ENCODE assay signal across 1 cellular context in genomic region chr6:32086661-32087573, GRCh38.
TF ChIP-seq lines count a peak whose summit lies in the region.

No MANE protein-coding gene starts in this region.

TF ChIP-seq in HepG2, 621 proteins besides CTCF, POLR2A, EP300 and RAD21:
- no peak for TF ChIP-seq ZNF101 (CRISPR knock-in tag; IDR thresholded peaks at IDR 0.05; ENCODE audit: borderline replicate concordance, low read depth)
- TF ChIP-seq HMG20A (CRISPR knock-in tag; IDR thresholded peaks at IDR 0.05; ENCODE audit: borderline replicate concordance) = 0 out of 2 replicates have a peak, but pooled peaks have one; percentile 16
- TF ChIP-seq HOXA9 (CRISPR knock-in tag; IDR thresholded peaks at IDR 0.05; ENCODE audit: borderline replicate concordance) = no peak
- TF ChIP-seq KAT8 (CRISPR knock-in tag; IDR thresholded peaks at IDR 0.05) = no peak
- TF ChIP-seq ZNF589 (CRISPR knock-in tag; conservative IDR thresholded peaks at IDR 0.05) = no peak
- TF ChIP-seq, protein P1, sequence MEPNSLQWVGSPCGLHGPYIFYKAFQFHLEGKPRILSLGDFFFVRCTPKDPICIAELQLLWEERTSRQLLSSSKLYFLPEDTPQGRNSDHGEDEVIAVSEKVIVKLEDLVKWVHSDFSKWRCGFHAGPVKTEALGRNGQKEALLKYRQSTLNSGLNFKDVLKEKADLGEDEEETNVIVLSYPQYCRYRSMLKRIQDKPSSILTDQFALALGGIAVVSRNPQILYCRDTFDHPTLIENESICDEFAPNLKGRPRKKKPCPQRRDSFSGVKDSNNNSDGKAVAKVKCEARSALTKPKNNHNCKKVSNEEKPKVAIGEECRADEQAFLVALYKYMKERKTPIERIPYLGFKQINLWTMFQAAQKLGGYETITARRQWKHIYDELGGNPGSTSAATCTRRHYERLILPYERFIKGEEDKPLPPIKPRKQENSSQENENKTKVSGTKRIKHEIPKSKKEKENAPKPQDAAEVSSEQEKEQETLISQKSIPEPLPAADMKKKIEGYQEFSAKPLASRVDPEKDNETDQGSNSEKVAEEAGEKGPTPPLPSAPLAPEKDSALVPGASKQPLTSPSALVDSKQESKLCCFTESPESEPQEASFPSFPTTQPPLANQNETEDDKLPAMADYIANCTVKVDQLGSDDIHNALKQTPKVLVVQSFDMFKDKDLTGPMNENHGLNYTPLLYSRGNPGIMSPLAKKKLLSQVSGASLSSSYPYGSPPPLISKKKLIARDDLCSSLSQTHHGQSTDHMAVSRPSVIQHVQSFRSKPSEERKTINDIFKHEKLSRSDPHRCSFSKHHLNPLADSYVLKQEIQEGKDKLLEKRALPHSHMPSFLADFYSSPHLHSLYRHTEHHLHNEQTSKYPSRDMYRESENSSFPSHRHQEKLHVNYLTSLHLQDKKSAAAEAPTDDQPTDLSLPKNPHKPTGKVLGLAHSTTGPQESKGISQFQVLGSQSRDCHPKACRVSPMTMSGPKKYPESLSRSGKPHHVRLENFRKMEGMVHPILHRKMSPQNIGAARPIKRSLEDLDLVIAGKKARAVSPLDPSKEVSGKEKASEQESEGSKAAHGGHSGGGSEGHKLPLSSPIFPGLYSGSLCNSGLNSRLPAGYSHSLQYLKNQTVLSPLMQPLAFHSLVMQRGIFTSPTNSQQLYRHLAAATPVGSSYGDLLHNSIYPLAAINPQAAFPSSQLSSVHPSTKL (CRISPR knock-in tag; IDR thresholded peaks at IDR 0.05) = 0 out of 2 replicates have a peak, but pooled peaks have one; percentile 22
- 0 out of 2 replicates have a peak, but pooled peaks have one; percentile 26 for TF ChIP-seq KDM2A (CRISPR knock-in tag; IDR thresholded peaks at IDR 0.05; ENCODE audit: borderline replicate concordance, low read depth)
- TF ChIP-seq, protein P2, sequence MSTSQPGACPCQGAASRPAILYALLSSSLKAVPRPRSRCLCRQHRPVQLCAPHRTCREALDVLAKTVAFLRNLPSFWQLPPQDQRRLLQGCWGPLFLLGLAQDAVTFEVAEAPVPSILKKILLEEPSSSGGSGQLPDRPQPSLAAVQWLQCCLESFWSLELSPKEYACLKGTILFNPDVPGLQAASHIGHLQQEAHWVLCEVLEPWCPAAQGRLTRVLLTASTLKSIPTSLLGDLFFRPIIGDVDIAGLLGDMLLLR (CRISPR knock-in tag; IDR thresholded peaks at IDR 0.05) = 0 out of 2 replicates have a peak, but pooled peaks have one; percentile 11
- no peak for TF ChIP-seq AHDC1 (CRISPR knock-in tag; IDR thresholded peaks at IDR 0.05; ENCODE audit: borderline replicate concordance)
- 0 out of 2 replicates have a peak, but pooled peaks have one; percentile 24 for TF ChIP-seq ZNF790 (CRISPR knock-in tag; IDR thresholded peaks at IDR 0.05; ENCODE audit: borderline replicate concordance)
- no peak for TF ChIP-seq ATF2 (CRISPR knock-in tag; IDR thresholded peaks at IDR 0.05)
- TF ChIP-seq ZBTB33 (CRISPR knock-in tag; IDR thresholded peaks at IDR 0.05) = peak; percentile 70
- 0 out of 2 replicates have a peak, but pooled peaks have one; percentile 8 for TF ChIP-seq ARID4A (CRISPR knock-in tag; IDR thresholded peaks at IDR 0.05; ENCODE audit: borderline replicate concordance)
- peak; percentile 22 for TF ChIP-seq HNRNPLL (IDR thresholded peaks at IDR 0.05; ENCODE audit: low read depth, low read length, poor library complexity, severe bottlenecking)
- TF ChIP-seq, protein P3, sequence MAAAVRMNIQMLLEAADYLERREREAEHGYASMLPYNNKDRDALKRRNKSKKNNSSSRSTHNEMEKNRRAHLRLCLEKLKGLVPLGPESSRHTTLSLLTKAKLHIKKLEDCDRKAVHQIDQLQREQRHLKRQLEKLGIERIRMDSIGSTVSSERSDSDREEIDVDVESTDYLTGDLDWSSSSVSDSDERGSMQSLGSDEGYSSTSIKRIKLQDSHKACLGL (CRISPR knock-in tag; IDR thresholded peaks at IDR 0.05) = peak; percentile 59; the same call in 1 of the 2 replicates
- 0 out of 2 replicates have a peak, but pooled peaks have one; percentile 53 for TF ChIP-seq MTF2 (CRISPR knock-in tag; IDR thresholded peaks at IDR 0.05; ENCODE audit: borderline replicate concordance)
- peak; percentile 50 for TF ChIP-seq RARA (CRISPR knock-in tag; IDR thresholded peaks at IDR 0.05)
- no peak for TF ChIP-seq CBX2 (IDR thresholded peaks at IDR 0.05; ENCODE audit: low read depth, low read length)
- TF ChIP-seq CBX2 (CRISPR knock-in tag; IDR thresholded peaks at IDR 0.05; ENCODE audit: low read depth) = 0 out of 2 replicates have a peak, but pooled peaks have one; percentile 14
- peak; percentile 29; the same call in 1 of the 2 replicates for TF ChIP-seq GATAD2A (CRISPR knock-in tag; IDR thresholded peaks at IDR 0.05)
- no peak for TF ChIP-seq LCORL (IDR thresholded peaks at IDR 0.05)
- 0 out of 2 replicates have a peak, but pooled peaks have one; percentile 7 for TF ChIP-seq LCORL (CRISPR knock-in tag; IDR thresholded peaks at IDR 0.05)
- no peak for TF ChIP-seq ZNF556 (CRISPR knock-in tag; IDR thresholded peaks at IDR 0.05; ENCODE audit: borderline replicate concordance)
- TF ChIP-seq, protein P4, sequence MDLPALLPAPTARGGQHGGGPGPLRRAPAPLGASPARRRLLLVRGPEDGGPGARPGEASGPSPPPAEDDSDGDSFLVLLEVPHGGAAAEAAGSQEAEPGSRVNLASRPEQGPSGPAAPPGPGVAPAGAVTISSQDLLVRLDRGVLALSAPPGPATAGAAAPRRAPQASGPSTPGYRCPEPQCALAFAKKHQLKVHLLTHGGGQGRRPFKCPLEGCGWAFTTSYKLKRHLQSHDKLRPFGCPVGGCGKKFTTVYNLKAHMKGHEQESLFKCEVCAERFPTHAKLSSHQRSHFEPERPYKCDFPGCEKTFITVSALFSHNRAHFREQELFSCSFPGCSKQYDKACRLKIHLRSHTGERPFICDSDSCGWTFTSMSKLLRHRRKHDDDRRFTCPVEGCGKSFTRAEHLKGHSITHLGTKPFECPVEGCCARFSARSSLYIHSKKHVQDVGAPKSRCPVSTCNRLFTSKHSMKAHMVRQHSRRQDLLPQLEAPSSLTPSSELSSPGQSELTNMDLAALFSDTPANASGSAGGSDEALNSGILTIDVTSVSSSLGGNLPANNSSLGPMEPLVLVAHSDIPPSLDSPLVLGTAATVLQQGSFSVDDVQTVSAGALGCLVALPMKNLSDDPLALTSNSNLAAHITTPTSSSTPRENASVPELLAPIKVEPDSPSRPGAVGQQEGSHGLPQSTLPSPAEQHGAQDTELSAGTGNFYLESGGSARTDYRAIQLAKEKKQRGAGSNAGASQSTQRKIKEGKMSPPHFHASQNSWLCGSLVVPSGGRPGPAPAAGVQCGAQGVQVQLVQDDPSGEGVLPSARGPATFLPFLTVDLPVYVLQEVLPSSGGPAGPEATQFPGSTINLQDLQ (CRISPR knock-in tag; IDR thresholded peaks at IDR 0.05) = 0 out of 2 replicates have a peak, but pooled peaks have one; percentile 5
- 0 out of 2 replicates have a peak, but pooled peaks have one; percentile 30 for TF ChIP-seq ZNF605 (CRISPR knock-in tag; IDR thresholded peaks at IDR 0.05)
- peak; percentile 67; the same call in 1 of the 2 replicates for TF ChIP-seq CHCHD3 (CRISPR knock-in tag; IDR thresholded peaks at IDR 0.05)
TF ChIP-seq in HepG2: peak in this region for 17.
